Comparison of ENCODE assay signal across 8 cellular contexts in the genomic region with DNA sequence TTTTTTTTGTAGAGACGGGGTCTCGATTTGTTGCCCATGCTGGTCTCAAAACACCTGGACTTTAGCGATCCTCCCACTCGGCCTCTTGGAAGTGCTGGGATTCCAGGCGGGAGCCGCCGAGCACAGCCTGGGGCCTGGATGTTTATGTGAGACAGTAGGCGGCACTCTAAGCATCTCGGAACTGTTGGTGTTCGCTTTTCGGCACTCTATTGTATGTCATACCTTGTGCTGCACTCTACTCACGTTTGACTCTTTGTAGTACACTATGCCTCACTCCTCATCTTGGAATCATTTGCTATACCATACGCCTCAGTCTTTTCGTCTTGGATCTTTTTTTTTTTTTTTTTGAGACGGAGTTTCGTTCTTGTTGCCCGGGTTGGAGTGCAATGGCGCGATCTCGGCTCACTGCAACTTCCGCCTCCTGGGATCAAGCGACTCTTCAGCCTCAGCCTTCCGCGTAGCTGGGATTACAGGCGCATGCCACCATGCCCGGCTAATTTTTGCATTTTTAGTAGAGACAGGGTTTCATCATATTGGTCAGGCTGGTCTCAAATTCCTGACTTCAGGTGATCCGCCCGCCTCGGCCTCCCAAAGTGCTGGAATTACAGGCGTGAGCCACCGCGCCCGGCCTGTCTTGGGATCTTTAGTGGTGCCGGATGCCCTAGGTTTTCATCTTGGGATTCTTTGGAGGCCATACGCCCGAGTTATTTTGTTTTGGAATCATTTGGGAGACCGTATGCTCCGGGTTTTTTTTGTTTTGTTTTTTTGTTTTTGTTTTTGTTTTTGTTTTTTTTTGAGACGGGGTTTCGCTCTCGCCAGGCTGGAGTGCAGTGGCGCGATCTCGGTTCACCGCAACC. TPM values are rescaled to one million over a fixed set of nuclear protein-coding genes. Genes with fewer than 3 reads are reported as not detected.
DNase-seq lines count a peak whose midpoint lies in the region; ATAC-seq, FAIRE-seq and TF ChIP-seq lines count a peak whose summit lies in the region.

No MANE protein-coding gene starts in this region.

- peaks cover 18% of the 10 kb centered on the region for H3K27me3 Mint-ChIP-seq in IgD-negative memory B cell

- DNase-seq in epithelial cell of proximal tubule (ENCODE audit: low read depth) (no peak), retinal pigment epithelial cell (ENCODE audit: low read depth) (no peak), GOT3 (lab: John Stamatoyannopoulos, UW) (no peak), cerebellum (ENCODE audit: low spot score) (no peak), RCC 7860 (ENCODE audit: low spot score) (no peak)

- TF ChIP-seq CTCF in epithelial cell of proximal tubule (conservative IDR thresholded peaks at IDR 0.05; ENCODE audit: low read depth, low read length), result peak; percentile 20
- peak; percentile 24 for TF ChIP-seq CTCF in retinal pigment epithelial cell (conservative IDR thresholded peaks at IDR 0.05; ENCODE audit: low read depth, low read length)

- ATAC-seq in GM18498 (IDR thresholded peaks at IDR 0.05; ENCODE audit: unreplicated experiment), result peak; percentile 33
- ATAC-seq in HG03439 (IDR thresholded peaks at IDR 0.05; ENCODE audit: unreplicated experiment), result no peak

- H3K4me3 Mint-ChIP-seq in IgD-negative memory B cell, result peak overlapping the region; percentile 18 to 86 (median 80)

- peaks cover 0 to 2% (median 0%) of the 10 kb centered on the region in 3 donors for H3K9me3 Mint-ChIP-seq in IgD-negative memory B cell

- H3K36me3 Mint-ChIP-seq in IgD-negative memory B cell, result no peaks in the 10 kb centered on the region

- peak overlapping the region in 2 of 3 donors; percentile 4 to 16 for H3K27ac Mint-ChIP-seq in IgD-negative memory B cell

- H3K4me3 ChIP-seq in epithelial cell of proximal tubule (ENCODE audit: low read depth, low read length), result peak overlapping the region; percentile 1
- H3K4me3 ChIP-seq in retinal pigment epithelial cell (ENCODE audit: low read length), result peak overlapping the region; percentile 19

- H3K4me1 Mint-ChIP-seq in IgD-negative memory B cell, result peaks cover 15 to 24% (median 15%) of the 10 kb centered on the region in 3 donors

- FAIRE-seq in RCC 7860 (lab: Jason Lieb, UNC), result no peak

RNA-seq across cellular contexts. Expression of a gene that starts 24.2 kb away (rescaled TPM):
- polyA plus RNA-seq in IgD-negative memory B cell, result 4.9 TPM
- total RNA-seq in epithelial cell of proximal tubule (2.9 and 6.4 TPM in 2 replicates), cerebellum (28.3 TPM)
